17 cellular contexts compared by ENCODE assay signal in genomic region chr5:53191766-53192165, GRCh38.
"Had no signal": no experiment of that assay in that cellular context is flagged by ENCODE, and none has a peak within 500 bp of the region (broad histone marks: within the 10 kb centered on the region; RNA-seq: fewer than 3 reads in every experiment).

No MANE protein-coding gene starts in this region.

- H3K4me1 Mint-ChIP-seq: central memory CD8-positive, alpha-beta T cell; immature natural killer cell had no signal

- H3K4me1 ChIP-seq: heart right ventricle, prostate gland, transverse colon, uterus had no signal

- H3K27me3 ChIP-seq: transverse colon, uterus had no signal

- H3K27ac ChIP-seq: coronary artery, heart right ventricle, prostate gland, skin epidermis, transverse colon, uterus had no signal

- DNase-seq: activated CD4-positive, alpha-beta T cell treated with anti-CD3 and anti-CD28 coated beads, Interleukin-2, amount 10 ng/mL, durations not matched to agents 7 days and 5 days; activated CD8-positive, alpha-beta memory T cell treated with anti-CD3 and anti-CD28 coated beads, Interleukin-2, amount 50 U/mL, for 4 hours; activated naive CD4-positive, alpha-beta T cell treated with anti-CD3 and anti-CD28 coated beads for 36 hours; activated T-cell treated with anti-CD3 and anti-CD28 coated beads, Interleukin-2, amount 50 U/mL, for 4 hours; aorta; heart right ventricle; immature natural killer cell; left ventricle myocardium superior; occipital lobe; right cardiac atrium; transverse colon; uterus had no signal

- H3K36me3 Mint-ChIP-seq: immature natural killer cell had no signal

- ATAC-seq: activated T-cell treated with anti-CD3 and anti-CD28 coated beads, Interleukin-2, amount 50 U/mL, for 4 hours; heart right ventricle; left ventricle myocardium superior; right cardiac atrium had no signal

- H3K9me3 ChIP-seq: prostate gland, transverse colon, uterus had no signal

- H3K9me3 Mint-ChIP-seq: activated T-cell treated with anti-CD3 and anti-CD28 coated beads, Interleukin-2, amount 50 U/mL, for 4 hours had no signal

- H3K4me3 ChIP-seq: coronary artery, heart right ventricle, prostate gland, skin epidermis, transverse colon, uterus had no signal

- H3K4me3 Mint-ChIP-seq: activated CD4-positive, alpha-beta T cell treated with anti-CD3 and anti-CD28 coated beads, Interleukin-2, amount 10 ng/mL, durations not matched to agents 7 days and 5 days; activated naive CD4-positive, alpha-beta T cell treated with anti-CD3 and anti-CD28 coated beads for 36 hours; activated T-cell treated with anti-CD3 and anti-CD28 coated beads, Interleukin-2, amount 50 U/mL, for 4 hours; central memory CD8-positive, alpha-beta T cell; immature natural killer cell; stimulated activated naive CD8-positive, alpha-beta T cell treated with anti-CD3 and anti-CD28 coated beads, Interleukin-15, Interleukin-2, amounts not matched to agents 100 ng/mL and 50 ng/mL, for 24 hours had no signal

- H3K27ac Mint-ChIP-seq: activated CD4-positive, alpha-beta T cell treated with anti-CD3 and anti-CD28 coated beads, Interleukin-2, amount 10 ng/mL, durations not matched to agents 7 days and 5 days; activated naive CD4-positive, alpha-beta T cell treated with anti-CD3 and anti-CD28 coated beads for 36 hours; immature natural killer cell; stimulated activated naive CD8-positive, alpha-beta T cell treated with anti-CD3 and anti-CD28 coated beads, Interleukin-15, Interleukin-2, amounts not matched to agents 100 ng/mL and 50 ng/mL, for 24 hours had no signal

- H3K36me3 ChIP-seq: heart right ventricle, prostate gland, transverse colon, uterus had no signal
